In genomic region chr3:66037986-66038369, GRCh38 we compare ENCODE assay signal across 8 cellular contexts. TPM values are rescaled to one million over a fixed set of nuclear protein-coding genes. Genes with fewer than 3 reads are reported as not detected.
DNase-seq lines count a peak whose midpoint lies in the region; ATAC-seq and TF ChIP-seq lines count a peak whose summit lies in the region.

No MANE protein-coding gene starts in this region.

- H3K4me3 ChIP-seq in heart left ventricle = peak overlapping the region; percentile 52 to 97 (median 90)

- no peak for TF ChIP-seq CTCF in VCaP (conservative IDR thresholded peaks at IDR 0.05)
- TF ChIP-seq CTCF in heart left ventricle (IDR thresholded peaks at IDR 0.05) = no peak

- WGBS in heart left ventricle, 4 donors = 0 to 1% (median 1%) methylated on average over 27 to 31 of the region's 31 CpGs

- H3K36me3 Mint-ChIP-seq in activated CD4-positive, alpha-beta T cell treated with anti-CD3 and anti-CD28 coated beads, Interleukin-2, amount 10 ng/mL, durations not matched to agents 24 days and 14 days (ENCODE audit: low read depth) = peaks cover 2% of the 10 kb centered on the region

- no peaks in the 10 kb centered on the region for H3K9me3 Mint-ChIP-seq in activated CD4-positive, alpha-beta T cell treated with anti-CD3 and anti-CD28 coated beads, Interleukin-2, amount 10 ng/mL, durations not matched to agents 24 days and 14 days

- TF ChIP-seq POLR2A in heart left ventricle (IDR thresholded peaks at IDR 0.05) = no peak

- peak; percentile 63 for DNase-seq in activated CD4-positive, alpha-beta T cell treated with anti-CD3 and anti-CD28 coated beads, Interleukin-2, amount 10 ng/mL, durations not matched to agents 24 days and 14 days
- DNase-seq in activated CD4-positive, alpha-beta T cell treated with anti-CD3 and anti-CD28 coated beads, Interleukin-2, amount 50 U/mL, for 48 hours = no peak
- peak; percentile 22 to 69 (median 38) for DNase-seq in heart left ventricle
- DNase-seq in sciatic nerve (ENCODE audit: low spot score) = no peak
- DNase-seq in pons (ENCODE audit: low spot score) = no peak
- no peak for DNase-seq in NCI-H1436 treated with DMSO at 0.1 percent for 48 hours (lab: John Stamatoyannopoulos, UW)

- peaks cover 0 to 32% (median 0%) of the 10 kb centered on the region in 9 donors for H3K27me3 ChIP-seq in heart left ventricle

- H3K4me3 Mint-ChIP-seq in activated CD4-positive, alpha-beta T cell treated with anti-CD3 and anti-CD28 coated beads, Interleukin-2, amount 10 ng/mL, durations not matched to agents 24 days and 14 days = peak overlapping the region; percentile 96

- peak overlapping the region; percentile 88 for H3K27ac Mint-ChIP-seq in activated CD4-positive, alpha-beta T cell treated with anti-CD3 and anti-CD28 coated beads, Interleukin-2, amount 10 ng/mL, durations not matched to agents 24 days and 14 days

- ATAC-seq in heart left ventricle (peak in 2 of 4 donors; percentile 0 to 2), sciatic nerve (peak; percentile 8), HG02981 (IDR thresholded peaks at IDR 0.05; ENCODE audit: unreplicated experiment) (no peak)

- intact Hi-C loops in activated CD4-positive, alpha-beta T cell treated with anti-CD3 and anti-CD28 coated beads, Interleukin-2, amount 10 ng/mL, durations not matched to agents 24 days and 14 days (cut with micrococcal nuclease) = loop anchor here (10.0 kb wide), 1 partner anchor 267 kb away; no protein-coding TSS in a partner anchor
- intact Hi-C loops in heart left ventricle (cut with DNase I) (loop anchor here in 9 of 10 donors (2.0 to 10.0 kb wide), 19 partner anchors 51 to 253 kb away; no protein-coding TSS in a partner anchor), sciatic nerve (cut with DNase I) (no loop called here)

- H3K36me3 ChIP-seq in heart left ventricle = no peaks in the 10 kb centered on the region

- H3K27ac ChIP-seq in VCaP (peak overlapping the region; percentile 98), heart left ventricle (peak overlapping the region; percentile 65 to 98 (median 94))

- peaks cover 61% of the 10 kb centered on the region for H3K27me3 Mint-ChIP-seq in activated CD4-positive, alpha-beta T cell treated with anti-CD3 and anti-CD28 coated beads, Interleukin-2, amount 10 ng/mL, durations not matched to agents 24 days and 14 days

- H3K4me1 ChIP-seq in heart left ventricle = peaks cover 0 to 33% (median 18%) of the 10 kb centered on the region in 12 donors

- no peaks in the 10 kb centered on the region for H3K9me3 ChIP-seq in heart left ventricle

- H3K4me1 Mint-ChIP-seq in activated CD4-positive, alpha-beta T cell treated with anti-CD3 and anti-CD28 coated beads, Interleukin-2, amount 10 ng/mL, durations not matched to agents 24 days and 14 days = peaks cover 12% of the 10 kb centered on the region

RNA-seq across cellular contexts. Expression of gene MAGI1, which starts 0.7 kb away (rescaled TPM):
- total RNA-seq in activated CD4-positive, alpha-beta T cell treated with anti-CD3 and anti-CD28 coated beads, Interleukin-2, amount 10 ng/mL, durations not matched to agents 24 days and 14 days = 2.0 and 2.2 TPM in 2 replicates
- total RNA-seq in heart left ventricle (10 to 100 TPM; 27.1 to 52.1 (median 35.9) TPM), sciatic nerve (64.6 TPM)
- polyA plus RNA-seq in heart left ventricle = 10 to 100 TPM; 18.5 to 19.5 TPM

Comparison
In these comparisons a context has a peak if more than half of its experiments do, and no peak if none do; other contexts are left out.
1. DNase-seq: peak in activated CD4-positive, alpha-beta T cell treated with anti-CD3 and anti-CD28 coated beads, Interleukin-2, amount 10 ng/mL, durations not matched to agents 24 days and 14 days (single experiment) and heart left ventricle (5 of 5); none in activated CD4-positive, alpha-beta T cell treated with anti-CD3 and anti-CD28 coated beads, Interleukin-2, amount 50 U/mL, for 48 hours (0 of 2), sciatic nerve (single experiment), pons (single experiment) and NCI-H1436 treated with DMSO at 0.1 percent for 48 hours (single experiment).